ENCODE assay signal across 8 cellular contexts in genomic region chr1:16009030-16009460, GRCh38. TPM values are rescaled to one million over a fixed set of nuclear protein-coding genes. Genes with fewer than 3 reads are reported as not detected.
DNase-seq lines count a peak whose midpoint lies in the region; ATAC-seq and TF ChIP-seq lines count a peak whose summit lies in the region.

No MANE protein-coding gene starts in this region.

- H3K4me1 Mint-ChIP-seq in activated CD4-positive, alpha-beta T cell treated with anti-CD3 and anti-CD28 coated beads, Interleukin-2, amount 10 ng/mL, durations not matched to agents 24 days and 14 days: peaks cover 25% of the 10 kb centered on the region

- H3K4me3 Mint-ChIP-seq in activated CD4-positive, alpha-beta T cell treated with anti-CD3 and anti-CD28 coated beads, Interleukin-2, amount 10 ng/mL, durations not matched to agents 24 days and 14 days: no peak overlapping the region

- DNase-seq in AG08395 (ENCODE audit: low spot score): peak; percentile 81
- DNase-seq in GM19240 (ENCODE audit: insufficient read length, low spot score): peak; percentile 57
- DNase-seq in NCI-H345 (lab: John Stamatoyannopoulos, UW): peak; percentile 64
- peak; percentile 93 for DNase-seq in activated CD4-positive, alpha-beta T cell treated with anti-CD3 and anti-CD28 coated beads, Interleukin-2, amount 10 ng/mL, durations not matched to agents 24 days and 14 days
- DNase-seq in choroid plexus epithelial cell (ENCODE audit: low read depth): peak; percentile 81
- DNase-seq in lower leg skin (ENCODE audit: low spot score in 2 of 2): peak; percentile 73 to 95
- peak; percentile 49 to 55 (median 51) for DNase-seq in stimulated activated CD4-positive, alpha-beta T cell treated with anti-CD3 and anti-CD28 coated beads, TNF-alpha, amount 100 ng/mL, for 4 hours (ENCODE audit: low read depth in 3 of 3)

- H3K27me3 Mint-ChIP-seq in activated CD4-positive, alpha-beta T cell treated with anti-CD3 and anti-CD28 coated beads, Interleukin-2, amount 10 ng/mL, durations not matched to agents 24 days and 14 days: no peaks in the 10 kb centered on the region

- no peak for ATAC-seq in GM18517 (IDR thresholded peaks at IDR 0.05; ENCODE audit: unreplicated experiment)

- TF ChIP-seq POLR2A in lower leg skin (IDR thresholded peaks at IDR 0.05): no peak

- intact Hi-C loops in activated CD4-positive, alpha-beta T cell treated with anti-CD3 and anti-CD28 coated beads, Interleukin-2, amount 10 ng/mL, durations not matched to agents 24 days and 14 days (cut with micrococcal nuclease): loop anchor here (1.0 kb wide), 1 partner anchor 47 kb away; no protein-coding TSS in a partner anchor
- intact Hi-C loops in lower leg skin (cut with DNase I; ENCODE audit: low total_unique reads): no loop called here

- no peaks in the 10 kb centered on the region for H3K36me3 Mint-ChIP-seq in activated CD4-positive, alpha-beta T cell treated with anti-CD3 and anti-CD28 coated beads, Interleukin-2, amount 10 ng/mL, durations not matched to agents 24 days and 14 days (ENCODE audit: low read depth)

- 0 to 4% methylated on average over 4 of the region's 4 CpGs for WGBS in lower leg skin, 2 donors

- no peaks in the 10 kb centered on the region for H3K9me3 Mint-ChIP-seq in activated CD4-positive, alpha-beta T cell treated with anti-CD3 and anti-CD28 coated beads, Interleukin-2, amount 10 ng/mL, durations not matched to agents 24 days and 14 days

- no peak overlapping the region for H3K27ac Mint-ChIP-seq in activated CD4-positive, alpha-beta T cell treated with anti-CD3 and anti-CD28 coated beads, Interleukin-2, amount 10 ng/mL, durations not matched to agents 24 days and 14 days

- H3K4me3 ChIP-seq in choroid plexus epithelial cell (ENCODE audit: low read depth, low read length) (no peak overlapping the region), lower leg skin (ENCODE audit: low read depth, poor library complexity, severe bottlenecking) (no peak overlapping the region)

- TF ChIP-seq CTCF in choroid plexus epithelial cell (conservative IDR thresholded peaks at IDR 0.05; ENCODE audit: low read depth, low read length) (peak; percentile 98), lower leg skin (IDR thresholded peaks at IDR 0.05) (peak in 1 of 3 donors; percentile 96)

RNA-seq across cellular contexts. Expression of gene SRARP, which starts 5.0 kb away (rescaled TPM):
- total RNA-seq in activated CD4-positive, alpha-beta T cell treated with anti-CD3 and anti-CD28 coated beads, Interleukin-2, amount 10 ng/mL, durations not matched to agents 24 days and 14 days: not detected in 2 replicates
- not detected for total RNA-seq in lower leg skin

RNA-seq across cellular contexts. Expression of gene HSPB7, which starts 8.8 kb away (rescaled TPM):
- total RNA-seq in activated CD4-positive, alpha-beta T cell treated with anti-CD3 and anti-CD28 coated beads, Interleukin-2, amount 10 ng/mL, durations not matched to agents 24 days and 14 days: not detected in 2 replicates
- total RNA-seq in lower leg skin: 1 to 10 TPM; 2.4 to 4.2 (median 3.0) TPM

RNA-seq across cellular contexts. Expression of gene CLCNKA, which starts 12.8 kb away (rescaled TPM):
- total RNA-seq in activated CD4-positive, alpha-beta T cell treated with anti-CD3 and anti-CD28 coated beads, Interleukin-2, amount 10 ng/mL, durations not matched to agents 24 days and 14 days: not detected in 2 replicates
- 1 to 10 TPM in 1 of 4 donors, under 1 TPM in 2, not detected in 1; 0.10 to 1.3 (median 0.63) TPM for total RNA-seq in lower leg skin

RNA-seq across cellular contexts. Expression of gene ZBTB17, which starts 33.1 kb away (rescaled TPM):
- total RNA-seq in activated CD4-positive, alpha-beta T cell treated with anti-CD3 and anti-CD28 coated beads, Interleukin-2, amount 10 ng/mL, durations not matched to agents 24 days and 14 days: 60.9 and 63.9 TPM in 2 replicates
- 10 to 100 TPM; 25.9 to 42.4 (median 29.3) TPM for total RNA-seq in lower leg skin

RNA-seq across cellular contexts. Expression of gene CLCNKB, which starts 34.5 kb away (rescaled TPM):
- total RNA-seq in activated CD4-positive, alpha-beta T cell treated with anti-CD3 and anti-CD28 coated beads, Interleukin-2, amount 10 ng/mL, durations not matched to agents 24 days and 14 days: not detected in 2 replicates
- total RNA-seq in lower leg skin: under 1 TPM in 1 of 4 donors, not detected in 3; 0.26 TPM
